1 cellular context compared by ENCODE assay signal in the genomic region with DNA sequence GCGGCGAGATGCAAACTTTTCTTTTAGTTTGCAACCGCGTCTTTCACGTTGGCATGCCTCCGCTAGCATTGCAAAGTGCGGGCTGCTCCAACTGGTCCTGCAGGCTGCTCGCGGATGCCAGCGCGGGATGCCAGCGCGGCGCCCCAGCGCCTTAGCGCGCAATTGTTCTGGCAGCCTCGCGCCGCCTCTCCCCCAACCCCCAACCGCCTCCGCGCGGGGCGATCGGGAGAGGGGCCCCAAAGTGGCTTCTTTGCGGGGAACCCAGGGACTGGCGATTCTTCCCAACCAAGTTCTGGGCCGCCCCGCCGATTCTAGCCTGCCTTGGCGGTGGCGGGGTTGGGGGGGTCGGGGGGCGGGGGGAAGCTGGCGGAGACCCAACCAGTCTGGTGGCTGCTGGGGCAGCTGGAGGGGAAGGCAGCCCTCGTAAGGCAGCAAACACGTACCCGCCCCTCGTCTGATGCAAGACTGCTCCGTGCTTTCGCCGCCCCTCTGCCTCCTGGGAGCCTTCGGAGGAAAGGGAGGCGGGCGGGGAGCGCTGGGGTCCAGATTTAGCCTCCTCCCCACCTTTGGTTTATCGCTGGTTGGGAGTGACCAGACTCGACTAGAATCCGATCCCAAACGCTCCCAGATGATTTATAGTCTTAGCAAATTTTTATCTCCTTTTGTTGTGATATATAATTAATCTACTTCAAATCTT.
A peak's percentile ranks its signal among the peaks of the same experiment; 100 is the strongest.
TF ChIP-seq lines count a peak whose summit lies in the region.

No MANE protein-coding gene starts in this region.

TF ChIP-seq in K562, 482 proteins besides CTCF, POLR2A, EP300 and RAD21 (continued from another document):
- TF ChIP-seq PREB (CRISPR knock-in tag; IDR thresholded peaks at IDR 0.05) (no peak), KDM5B (IDR thresholded peaks at IDR 0.05; ENCODE audit: insufficient replicate concordance, low read depth, low read length) (peak; percentile 34)
TF ChIP-seq in K562: peak in this region for 63.
